1 cellular context compared by ENCODE assay signal in the genomic region with DNA sequence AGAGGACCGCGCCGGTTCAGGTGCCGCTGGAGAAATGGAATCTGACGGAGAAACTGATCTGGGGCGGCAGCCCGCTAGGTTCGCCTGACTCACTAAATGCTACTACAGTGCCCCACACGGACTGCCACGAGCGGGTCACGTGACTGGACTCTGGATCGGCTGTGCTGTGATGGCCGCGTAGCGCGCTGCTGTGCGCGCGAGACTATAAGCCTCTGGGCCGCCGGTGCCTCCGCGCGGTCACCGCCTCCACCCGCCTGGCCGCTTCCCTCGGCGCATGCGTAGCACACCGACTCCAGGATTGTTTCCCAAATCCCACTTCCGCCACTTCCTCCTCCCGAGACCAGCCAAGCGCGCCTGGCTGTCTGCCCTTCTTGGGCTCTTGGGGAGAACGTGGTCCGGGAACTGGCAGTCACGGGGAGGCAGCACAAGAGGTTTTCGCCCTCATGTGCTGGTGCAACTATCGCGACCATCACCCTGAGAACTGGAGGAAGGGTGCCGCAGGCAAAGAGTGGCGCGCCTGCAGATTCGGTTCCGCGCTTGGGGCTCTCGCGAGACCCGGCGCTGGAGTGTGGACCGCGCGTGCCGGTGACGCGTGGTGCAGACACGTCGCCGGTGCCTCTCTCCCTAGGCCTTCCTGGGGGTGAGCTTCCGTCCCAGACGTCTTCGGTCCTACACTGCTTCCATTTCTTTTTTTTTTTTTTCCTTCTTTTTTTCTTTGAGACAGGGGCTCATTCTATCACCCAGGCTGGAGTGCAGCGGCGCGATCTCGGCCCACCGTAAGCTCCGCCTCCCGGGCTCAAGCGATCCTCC.
A peak's percentile ranks its signal among the peaks of the same experiment; 100 is the strongest.
TF ChIP-seq lines count a peak whose summit lies in the region.

No MANE protein-coding gene starts in this region.

TF ChIP-seq in HepG2, 621 proteins besides CTCF, POLR2A, EP300 and RAD21 (continued from another document and continues in another):
- TF ChIP-seq, protein P1, sequence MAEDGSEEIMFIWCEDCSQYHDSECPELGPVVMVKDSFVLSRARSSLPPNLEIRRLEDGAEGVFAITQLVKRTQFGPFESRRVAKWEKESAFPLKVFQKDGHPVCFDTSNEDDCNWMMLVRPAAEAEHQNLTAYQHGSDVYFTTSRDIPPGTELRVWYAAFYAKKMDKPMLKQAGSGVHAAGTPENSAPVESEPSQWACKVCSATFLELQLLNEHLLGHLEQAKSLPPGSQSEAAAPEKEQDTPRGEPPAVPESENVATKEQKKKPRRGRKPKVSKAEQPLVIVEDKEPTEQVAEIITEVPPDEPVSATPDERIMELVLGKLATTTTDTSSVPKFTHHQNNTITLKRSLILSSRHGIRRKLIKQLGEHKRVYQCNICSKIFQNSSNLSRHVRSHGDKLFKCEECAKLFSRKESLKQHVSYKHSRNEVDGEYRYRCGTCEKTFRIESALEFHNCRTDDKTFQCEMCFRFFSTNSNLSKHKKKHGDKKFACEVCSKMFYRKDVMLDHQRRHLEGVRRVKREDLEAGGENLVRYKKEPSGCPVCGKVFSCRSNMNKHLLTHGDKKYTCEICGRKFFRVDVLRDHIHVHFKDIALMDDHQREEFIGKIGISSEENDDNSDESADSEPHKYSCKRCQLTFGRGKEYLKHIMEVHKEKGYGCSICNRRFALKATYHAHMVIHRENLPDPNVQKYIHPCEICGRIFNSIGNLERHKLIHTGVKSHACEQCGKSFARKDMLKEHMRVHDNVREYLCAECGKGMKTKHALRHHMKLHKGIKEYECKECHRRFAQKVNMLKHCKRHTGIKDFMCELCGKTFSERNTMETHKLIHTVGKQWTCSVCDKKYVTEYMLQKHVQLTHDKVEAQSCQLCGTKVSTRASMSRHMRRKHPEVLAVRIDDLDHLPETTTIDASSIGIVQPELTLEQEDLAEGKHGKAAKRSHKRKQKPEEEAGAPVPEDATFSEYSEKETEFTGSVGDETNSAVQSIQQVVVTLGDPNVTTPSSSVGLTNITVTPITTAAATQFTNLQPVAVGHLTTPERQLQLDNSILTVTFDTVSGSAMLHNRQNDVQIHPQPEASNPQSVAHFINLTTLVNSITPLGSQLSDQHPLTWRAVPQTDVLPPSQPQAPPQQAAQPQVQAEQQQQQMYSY (CRISPR knock-in tag; IDR thresholded peaks at IDR 0.05), result peak; percentile 83
- TF ChIP-seq SNRNP70 (IDR thresholded peaks at IDR 0.05; ENCODE audit: low read depth, low read length) (no peak), ESRRA (CRISPR knock-in tag; IDR thresholded peaks at IDR 0.05; ENCODE audit: low read depth) (peak; percentile 79), ZNF737 (CRISPR knock-in tag; IDR thresholded peaks at IDR 0.05; ENCODE audit: borderline replicate concordance) (0 out of 2 replicates have a peak, but pooled peaks have one; percentile 9), GATAD1 (CRISPR knock-in tag; IDR thresholded peaks at IDR 0.05) (peak; percentile 91), ZSCAN9 (CRISPR knock-in tag; IDR thresholded peaks at IDR 0.05; ENCODE audit: borderline replicate concordance) (peak; percentile 78), IRF2 (CRISPR knock-in tag; IDR thresholded peaks at IDR 0.05) (no peak; the same call in 1 of the 2 replicates), PCBP1 (IDR thresholded peaks at IDR 0.05; ENCODE audit: borderline replicate concordance, low read depth, low read length) (no peak), ZFAT (CRISPR knock-in tag; conservative IDR thresholded peaks at IDR 0.05) (peak; percentile 88; the same call in 1 of the 2 replicates), MEIS1 (CRISPR knock-in tag; IDR thresholded peaks at IDR 0.05; ENCODE audit: borderline replicate concordance) (0 out of 2 replicates have a peak, but pooled peaks have one; percentile 74), MED8 (CRISPR knock-in tag; IDR thresholded peaks at IDR 0.05; ENCODE audit: insufficient replicate concordance) (peak; percentile 89), NKX3-1 (CRISPR knock-in tag; IDR thresholded peaks at IDR 0.05) (peak; percentile 37), U2AF1 (optimal IDR thresholded peaks at IDR 0.05; ENCODE audit: low read depth, low read length) (no peak), HNRNPH1 (optimal IDR thresholded peaks at IDR 0.05; ENCODE audit: low read depth, low read length) (no peak), SMC3 (IDR thresholded peaks at IDR 0.05; ENCODE audit: low read length) (no peak), KDM2A (CRISPR knock-in tag; IDR thresholded peaks at IDR 0.05; ENCODE audit: borderline replicate concordance, low read depth) (peak; percentile 98), FOXC1 (CRISPR knock-in tag; IDR thresholded peaks at IDR 0.05; ENCODE audit: borderline replicate concordance) (peak; percentile 85; the same call in 1 of the 2 replicates), ZNF260 (CRISPR knock-in tag; IDR thresholded peaks at IDR 0.05; ENCODE audit: borderline replicate concordance, low read depth) (no peak), XBP1 (CRISPR knock-in tag; IDR thresholded peaks at IDR 0.05) (peak; percentile 79), ARID2 (CRISPR knock-in tag; IDR thresholded peaks at IDR 0.05; ENCODE audit: borderline replicate concordance) (peak; percentile 85; the same call in 1 of the 2 replicates), ZNF446 (CRISPR knock-in tag; IDR thresholded peaks at IDR 0.05) (peak; percentile 85), FIP1L1 (IDR thresholded peaks at IDR 0.05; ENCODE audit: borderline replicate concordance, insufficient read depth, low read depth, low read length) (no peak; the same call in 1 of the 2 replicates), CENPT (CRISPR knock-in tag; IDR thresholded peaks at IDR 0.05; ENCODE audit: low read depth) (peak; percentile 92), TEAD2 (CRISPR knock-in tag; IDR thresholded peaks at IDR 0.05) (peak; percentile 10; the same call in 1 of the 2 replicates), ZKSCAN5 (CRISPR knock-in tag; IDR thresholded peaks at IDR 0.05) (no peak), SIN3A (IDR thresholded peaks at IDR 0.05; ENCODE audit: borderline replicate concordance, low read depth, low read length) (peak; percentile 58; the same call in 1 of the 2 replicates), ZNF543 (CRISPR knock-in tag; IDR thresholded peaks at IDR 0.05) (peak; percentile 70; the same call in 1 of the 2 replicates), GATA4 (IDR thresholded peaks at IDR 0.05; ENCODE audit: borderline replicate concordance, low read depth) (peak; percentile 39; the same call in 1 of the 2 replicates), NFKB2 (CRISPR knock-in tag; IDR thresholded peaks at IDR 0.05; ENCODE audit: borderline replicate concordance) (peak; percentile 77; the same call in 1 of the 2 replicates), STAG1 (CRISPR knock-in tag; IDR thresholded peaks at IDR 0.05) (peak; percentile 2; the same call in 1 of the 2 replicates), ZNF766 (CRISPR knock-in tag; IDR thresholded peaks at IDR 0.05; ENCODE audit: borderline replicate concordance) (peak; percentile 61; the same call in 1 of the 2 replicates), RFX3 (CRISPR knock-in tag; IDR thresholded peaks at IDR 0.05) (no peak), TBX3 (IDR thresholded peaks at IDR 0.05; ENCODE audit: borderline replicate concordance) (peak; percentile 81)
- TF ChIP-seq, protein P2, sequence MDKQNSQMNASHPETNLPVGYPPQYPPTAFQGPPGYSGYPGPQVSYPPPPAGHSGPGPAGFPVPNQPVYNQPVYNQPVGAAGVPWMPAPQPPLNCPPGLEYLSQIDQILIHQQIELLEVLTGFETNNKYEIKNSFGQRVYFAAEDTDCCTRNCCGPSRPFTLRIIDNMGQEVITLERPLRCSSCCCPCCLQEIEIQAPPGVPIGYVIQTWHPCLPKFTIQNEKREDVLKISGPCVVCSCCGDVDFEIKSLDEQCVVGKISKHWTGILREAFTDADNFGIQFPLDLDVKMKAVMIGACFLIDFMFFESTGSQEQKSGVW (CRISPR knock-in tag; IDR thresholded peaks at IDR 0.05; ENCODE audit: borderline replicate concordance), result peak; percentile 59; the same call in 1 of the 2 replicates
- TF ChIP-seq, protein P3, sequence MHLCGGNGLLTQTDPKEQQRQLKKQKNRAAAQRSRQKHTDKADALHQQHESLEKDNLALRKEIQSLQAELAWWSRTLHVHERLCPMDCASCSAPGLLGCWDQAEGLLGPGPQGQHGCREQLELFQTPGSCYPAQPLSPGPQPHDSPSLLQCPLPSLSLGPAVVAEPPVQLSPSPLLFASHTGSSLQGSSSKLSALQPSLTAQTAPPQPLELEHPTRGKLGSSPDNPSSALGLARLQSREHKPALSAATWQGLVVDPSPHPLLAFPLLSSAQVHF (CRISPR knock-in tag; IDR thresholded peaks at IDR 0.05), result 0 out of 2 replicates have a peak, but pooled peaks have one; percentile 74
- TF ChIP-seq, protein P4, sequence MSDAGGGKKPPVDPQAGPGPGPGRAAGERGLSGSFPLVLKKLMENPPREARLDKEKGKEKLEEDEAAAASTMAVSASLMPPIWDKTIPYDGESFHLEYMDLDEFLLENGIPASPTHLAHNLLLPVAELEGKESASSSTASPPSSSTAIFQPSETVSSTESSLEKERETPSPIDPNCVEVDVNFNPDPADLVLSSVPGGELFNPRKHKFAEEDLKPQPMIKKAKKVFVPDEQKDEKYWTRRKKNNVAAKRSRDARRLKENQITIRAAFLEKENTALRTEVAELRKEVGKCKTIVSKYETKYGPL (CRISPR knock-in tag; IDR thresholded peaks at IDR 0.05), result peak; percentile 36; the same call in 1 of the 2 replicates
- TF ChIP-seq, protein P5, sequence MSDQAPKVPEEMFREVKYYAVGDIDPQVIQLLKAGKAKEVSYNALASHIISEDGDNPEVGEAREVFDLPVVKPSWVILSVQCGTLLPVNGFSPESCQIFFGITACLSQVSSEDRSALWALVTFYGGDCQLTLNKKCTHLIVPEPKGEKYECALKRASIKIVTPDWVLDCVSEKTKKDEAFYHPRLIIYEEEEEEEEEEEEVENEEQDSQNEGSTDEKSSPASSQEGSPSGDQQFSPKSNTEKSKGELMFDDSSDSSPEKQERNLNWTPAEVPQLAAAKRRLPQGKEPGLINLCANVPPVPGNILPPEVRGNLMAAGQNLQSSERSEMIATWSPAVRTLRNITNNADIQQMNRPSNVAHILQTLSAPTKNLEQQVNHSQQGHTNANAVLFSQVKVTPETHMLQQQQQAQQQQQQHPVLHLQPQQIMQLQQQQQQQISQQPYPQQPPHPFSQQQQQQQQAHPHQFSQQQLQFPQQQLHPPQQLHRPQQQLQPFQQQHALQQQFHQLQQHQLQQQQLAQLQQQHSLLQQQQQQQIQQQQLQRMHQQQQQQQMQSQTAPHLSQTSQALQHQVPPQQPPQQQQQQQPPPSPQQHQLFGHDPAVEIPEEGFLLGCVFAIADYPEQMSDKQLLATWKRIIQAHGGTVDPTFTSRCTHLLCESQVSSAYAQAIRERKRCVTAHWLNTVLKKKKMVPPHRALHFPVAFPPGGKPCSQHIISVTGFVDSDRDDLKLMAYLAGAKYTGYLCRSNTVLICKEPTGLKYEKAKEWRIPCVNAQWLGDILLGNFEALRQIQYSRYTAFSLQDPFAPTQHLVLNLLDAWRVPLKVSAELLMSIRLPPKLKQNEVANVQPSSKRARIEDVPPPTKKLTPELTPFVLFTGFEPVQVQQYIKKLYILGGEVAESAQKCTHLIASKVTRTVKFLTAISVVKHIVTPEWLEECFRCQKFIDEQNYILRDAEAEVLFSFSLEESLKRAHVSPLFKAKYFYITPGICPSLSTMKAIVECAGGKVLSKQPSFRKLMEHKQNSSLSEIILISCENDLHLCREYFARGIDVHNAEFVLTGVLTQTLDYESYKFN (CRISPR knock-in tag; conservative IDR thresholded peaks at IDR 0.05), result peak; percentile 75
- TF ChIP-seq, protein P6, sequence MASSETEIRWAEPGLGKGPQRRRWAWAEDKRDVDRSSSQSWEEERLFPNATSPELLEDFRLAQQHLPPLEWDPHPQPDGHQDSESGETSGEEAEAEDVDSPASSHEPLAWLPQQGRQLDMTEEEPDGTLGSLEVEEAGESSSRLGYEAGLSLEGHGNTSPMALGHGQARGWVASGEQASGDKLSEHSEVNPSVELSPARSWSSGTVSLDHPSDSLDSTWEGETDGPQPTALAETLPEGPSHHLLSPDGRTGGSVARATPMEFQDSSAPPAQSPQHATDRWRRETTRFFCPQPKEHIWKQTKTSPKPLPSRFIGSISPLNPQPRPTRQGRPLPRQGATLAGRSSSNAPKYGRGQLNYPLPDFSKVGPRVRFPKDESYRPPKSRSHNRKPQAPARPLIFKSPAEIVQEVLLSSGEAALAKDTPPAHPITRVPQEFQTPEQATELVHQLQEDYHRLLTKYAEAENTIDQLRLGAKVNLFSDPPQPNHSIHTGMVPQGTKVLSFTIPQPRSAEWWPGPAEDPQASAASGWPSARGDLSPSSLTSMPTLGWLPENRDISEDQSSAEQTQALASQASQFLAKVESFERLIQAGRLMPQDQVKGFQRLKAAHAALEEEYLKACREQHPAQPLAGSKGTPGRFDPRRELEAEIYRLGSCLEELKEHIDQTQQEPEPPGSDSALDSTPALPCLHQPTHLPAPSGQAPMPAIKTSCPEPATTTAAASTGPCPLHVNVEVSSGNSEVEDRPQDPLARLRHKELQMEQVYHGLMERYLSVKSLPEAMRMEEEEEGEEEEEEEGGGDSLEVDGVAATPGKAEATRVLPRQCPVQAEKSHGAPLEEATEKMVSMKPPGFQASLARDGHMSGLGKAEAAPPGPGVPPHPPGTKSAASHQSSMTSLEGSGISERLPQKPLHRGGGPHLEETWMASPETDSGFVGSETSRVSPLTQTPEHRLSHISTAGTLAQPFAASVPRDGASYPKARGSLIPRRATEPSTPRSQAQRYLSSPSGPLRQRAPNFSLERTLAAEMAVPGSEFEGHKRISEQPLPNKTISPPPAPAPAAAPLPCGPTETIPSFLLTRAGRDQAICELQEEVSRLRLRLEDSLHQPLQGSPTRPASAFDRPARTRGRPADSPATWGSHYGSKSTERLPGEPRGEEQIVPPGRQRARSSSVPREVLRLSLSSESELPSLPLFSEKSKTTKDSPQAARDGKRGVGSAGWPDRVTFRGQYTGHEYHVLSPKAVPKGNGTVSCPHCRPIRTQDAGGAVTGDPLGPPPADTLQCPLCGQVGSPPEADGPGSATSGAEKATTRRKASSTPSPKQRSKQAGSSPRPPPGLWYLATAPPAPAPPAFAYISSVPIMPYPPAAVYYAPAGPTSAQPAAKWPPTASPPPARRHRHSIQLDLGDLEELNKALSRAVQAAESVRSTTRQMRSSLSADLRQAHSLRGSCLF (CRISPR knock-in tag; IDR thresholded peaks at IDR 0.05; ENCODE audit: borderline replicate concordance), result peak; percentile 93; the same call in 1 of the 2 replicates
- TF ChIP-seq, protein P7, sequence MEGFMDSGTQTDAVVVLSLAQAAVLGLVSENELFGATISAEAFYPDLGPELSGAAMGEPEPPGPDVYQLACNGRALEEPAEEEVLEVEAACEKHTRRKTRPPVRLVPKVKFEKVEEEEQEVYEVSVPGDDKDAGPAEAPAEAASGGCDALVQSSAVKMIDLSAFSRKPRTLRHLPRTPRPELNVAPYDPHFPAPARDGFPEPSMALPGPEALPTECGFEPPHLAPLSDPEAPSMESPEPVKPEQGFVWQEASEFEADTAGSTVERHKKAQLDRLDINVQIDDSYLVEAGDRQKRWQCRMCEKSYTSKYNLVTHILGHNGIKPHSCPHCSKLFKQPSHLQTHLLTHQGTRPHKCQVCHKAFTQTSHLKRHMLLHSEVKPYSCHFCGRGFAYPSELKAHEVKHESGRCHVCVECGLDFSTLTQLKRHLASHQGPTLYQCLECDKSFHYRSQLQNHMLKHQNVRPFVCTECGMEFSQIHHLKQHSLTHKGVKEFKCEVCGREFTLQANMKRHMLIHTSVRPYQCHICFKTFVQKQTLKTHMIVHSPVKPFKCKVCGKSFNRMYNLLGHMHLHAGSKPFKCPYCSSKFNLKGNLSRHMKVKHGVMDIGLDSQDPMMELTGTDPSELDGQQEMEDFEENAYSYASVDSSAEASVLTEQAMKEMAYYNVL (CRISPR knock-in tag; IDR thresholded peaks at IDR 0.05; ENCODE audit: borderline replicate concordance), result peak; percentile 80; the same call in 1 of the 2 replicates
- TF ChIP-seq, protein P8, sequence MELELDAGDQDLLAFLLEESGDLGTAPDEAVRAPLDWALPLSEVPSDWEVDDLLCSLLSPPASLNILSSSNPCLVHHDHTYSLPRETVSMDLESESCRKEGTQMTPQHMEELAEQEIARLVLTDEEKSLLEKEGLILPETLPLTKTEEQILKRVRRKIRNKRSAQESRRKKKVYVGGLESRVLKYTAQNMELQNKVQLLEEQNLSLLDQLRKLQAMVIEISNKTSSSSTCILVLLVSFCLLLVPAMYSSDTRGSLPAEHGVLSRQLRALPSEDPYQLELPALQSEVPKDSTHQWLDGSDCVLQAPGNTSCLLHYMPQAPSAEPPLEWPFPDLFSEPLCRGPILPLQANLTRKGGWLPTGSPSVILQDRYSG (CRISPR knock-in tag; IDR thresholded peaks at IDR 0.05), result no peak
